In the genomic region with DNA sequence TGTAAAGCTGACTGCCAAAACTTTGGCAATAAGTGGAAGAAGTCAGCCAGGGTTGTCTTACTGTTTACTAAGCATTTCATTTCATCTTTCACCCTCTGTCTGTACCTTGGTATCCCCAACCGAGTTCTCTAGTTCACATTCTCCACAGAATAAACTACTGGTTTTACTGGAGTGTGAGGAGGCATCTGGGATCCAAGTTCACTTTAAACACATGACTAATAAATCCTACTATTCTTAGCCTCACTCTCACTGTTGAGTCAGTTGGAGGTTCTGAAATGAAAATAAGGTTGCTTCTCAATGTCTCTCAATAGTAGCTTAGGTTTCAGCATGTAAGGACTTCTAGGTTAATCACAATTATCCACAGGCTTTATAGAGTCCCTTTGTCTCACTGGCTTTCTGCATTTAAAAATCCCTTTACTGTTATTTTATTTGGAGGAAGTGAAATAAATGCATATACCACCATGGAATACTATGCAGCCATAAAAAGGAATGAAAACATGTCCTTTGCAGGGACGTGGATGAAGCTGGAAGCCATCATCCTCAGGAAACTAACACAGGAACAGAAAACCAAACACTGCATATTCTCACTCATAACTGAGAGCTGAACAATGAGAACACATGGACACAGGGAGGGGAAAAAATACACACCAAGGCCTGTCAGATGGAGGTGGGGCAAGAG, we compare ENCODE assay signal across 17 cellular contexts.
DNase-seq lines count a peak whose midpoint lies in the region; ATAC-seq, FAIRE-seq and TF ChIP-seq lines count a peak whose summit lies in the region.
"Had no signal": no experiment of that assay in that cellular context is flagged by ENCODE, and none has a peak within 500 bp of the region (broad histone marks: within the 10 kb centered on the region; RNA-seq: fewer than 3 reads in every experiment).

No MANE protein-coding gene starts in this region.

- TF ChIP-seq POLR2A in testis (IDR thresholded peaks at IDR 0.05), result no peak

- H3K36me3 ChIP-seq in small intestine (ENCODE audit: control insufficient read depth in 2 of 2, insufficient read depth in 2 of 2, low read length in 2 of 2) (no peaks in the 10 kb centered on the region), testis (ENCODE audit: low read depth, missing control alignments) (no peaks in the 10 kb centered on the region)

- H3K27ac ChIP-seq in small intestine (ENCODE audit: low read depth in 1 of 2, low read length in 1 of 2) (peak overlapping the region in 1 of 2 donors; percentile 77), testis (no peak overlapping the region)

- no peak overlapping the region for H3K4me3 Mint-ChIP-seq in activated T-helper 17 cell treated with anti-CD3 and anti-CD28 coated beads, Interleukin-2, amount 50 U/mL, for 72 hours
- H3K4me3 Mint-ChIP-seq in natural killer cell, result no peak overlapping the region
- H3K4me3 Mint-ChIP-seq: CD4-positive, CD25-positive, alpha-beta regulatory T cell; GM23338; nephron had no signal

- H3K9me3 Mint-ChIP-seq in activated T-helper 17 cell treated with anti-CD3 and anti-CD28 coated beads, Interleukin-2, amount 50 U/mL, for 72 hours, result peaks cover 4% of the 10 kb centered on the region
- peaks cover 0 to 2% of the 10 kb centered on the region in 2 donors for H3K9me3 Mint-ChIP-seq in natural killer cell

- no peak for DNase-seq in GM18507 (ENCODE audit: extremely low spot score, insufficient read length, low read depth)
- peak; percentile 54 for DNase-seq in fibroblast of the aortic adventitia (ENCODE audit: low read depth)
- peak; percentile 47 for DNase-seq in small intestine
- no peak for DNase-seq in superior temporal gyrus (ENCODE audit: extremely low spot score)
- no peak for DNase-seq in testis
- DNase-seq in natural killer cell, result no peak
- DNase-seq in GOT3 (lab: John Stamatoyannopoulos, UW), result no peak
- DNase-seq: activated effector memory CD4-positive, alpha-beta T cell treated with anti-CD3 and anti-CD28 coated beads, Interleukin-2, amount 50 U/mL, for 16 hours; CD4-positive, CD25-positive, alpha-beta regulatory T cell; DND-41; dorsolateral prefrontal cortex; NCI-H187; NCI-H510A treated with DMSO at 0.1 percent for 48 hours; stimulated activated CD4-positive, alpha-beta T cell treated with anti-CD3 and anti-CD28 coated beads, Interleukin-2, amount 100 ng/mL, for 24 hours had no signal

- ATAC-seq in activated T-helper 17 cell treated with anti-CD3 and anti-CD28 coated beads, Interleukin-2, amount 50 U/mL, for 72 hours (replicated peaks), result peak; percentile 45
- ATAC-seq in natural killer cell, result no peak
- ATAC-seq: GM23338 had no signal

- peak; percentile 62 for FAIRE-seq in GM18507 (lab: Jason Lieb, UNC)
- no peak for FAIRE-seq in small intestine (lab: Jason Lieb, UNC)

- H3K4me3 ChIP-seq in fibroblast of the aortic adventitia (ENCODE audit: low read depth, low read length) (no peak overlapping the region), small intestine (ENCODE audit: low read depth in 1 of 2, low read length in 2 of 2) (no peak overlapping the region), testis (no peak overlapping the region)
- H3K4me3 ChIP-seq: dorsolateral prefrontal cortex, GM23338 had no signal

- peak overlapping the region; percentile 29 for H3K27ac Mint-ChIP-seq in activated T-helper 17 cell treated with anti-CD3 and anti-CD28 coated beads, Interleukin-2, amount 50 U/mL, for 72 hours
- no peak overlapping the region for H3K27ac Mint-ChIP-seq in natural killer cell
- H3K27ac Mint-ChIP-seq: CD4-positive, CD25-positive, alpha-beta regulatory T cell; GM23338; nephron had no signal

- H3K27me3 ChIP-seq in small intestine (ENCODE audit: control insufficient read depth in 2 of 2, insufficient read depth in 2 of 2, low read length in 2 of 2), result no peaks in the 10 kb centered on the region
- H3K27me3 ChIP-seq in testis, result no peaks in the 10 kb centered on the region

- no peaks in the 10 kb centered on the region for H3K36me3 Mint-ChIP-seq in activated T-helper 17 cell treated with anti-CD3 and anti-CD28 coated beads, Interleukin-2, amount 50 U/mL, for 72 hours (ENCODE audit: low read depth)
- H3K36me3 Mint-ChIP-seq in natural killer cell, result no peaks in the 10 kb centered on the region
- H3K36me3 Mint-ChIP-seq: CD4-positive, CD25-positive, alpha-beta regulatory T cell had no signal

- H3K4me1 Mint-ChIP-seq in activated T-helper 17 cell treated with anti-CD3 and anti-CD28 coated beads, Interleukin-2, amount 50 U/mL, for 72 hours, result no peaks in the 10 kb centered on the region
- peaks cover 0 to 4% of the 10 kb centered on the region in 2 donors for H3K4me1 Mint-ChIP-seq in natural killer cell
- H3K4me1 Mint-ChIP-seq: CD4-positive, CD25-positive, alpha-beta regulatory T cell had no signal

- no peak for TF ChIP-seq CTCF in fibroblast of the aortic adventitia (IDR thresholded peaks at IDR 0.05; ENCODE audit: insufficient read depth, low read length)
- no peak for TF ChIP-seq CTCF in testis (IDR thresholded peaks at IDR 0.05)
- TF ChIP-seq CTCF in natural killer cell (IDR thresholded peaks at IDR 0.05), result no peak

- no peaks in the 10 kb centered on the region for H3K9me3 ChIP-seq in small intestine (ENCODE audit: control insufficient read depth, low read depth)
- no peaks in the 10 kb centered on the region for H3K9me3 ChIP-seq in testis

- H3K27me3 Mint-ChIP-seq in activated T-helper 17 cell treated with anti-CD3 and anti-CD28 coated beads, Interleukin-2, amount 50 U/mL, for 72 hours, result peaks cover 9% of the 10 kb centered on the region
- peaks cover 6 to 10% of the 10 kb centered on the region in 2 donors for H3K27me3 Mint-ChIP-seq in natural killer cell (ENCODE audit: low read depth in 2 of 2)

- 62 to 76% (median 76%) methylated on average over 2 of the region's 2 CpGs for WGBS in small intestine, 3 donors
- 92 to 93% methylated on average over 2 of the region's 2 CpGs for WGBS in testis, 2 donors

- intact Hi-C loops in testis (cut with DNase I; ENCODE audit: low total_unique reads) (no loop called here), natural killer cell (cut with micrococcal nuclease) (no loop called here)

- H3K4me1 ChIP-seq in small intestine (ENCODE audit: control insufficient read depth in 2 of 2, insufficient read depth in 1 of 2, low read depth in 1 of 2, low read length in 1 of 2) (peaks cover 5 to 14% of the 10 kb centered on the region in 2 donors), testis (peaks cover 30% of the 10 kb centered on the region)

Comparison
In these comparisons a context has a peak if more than half of its experiments do, and no peak if none do; other contexts are left out.
1. DNase-seq: peak in fibroblast of the aortic adventitia (single experiment) and small intestine (single experiment); none in GM18507 (single experiment), superior temporal gyrus (single experiment), testis (single experiment), natural killer cell (single experiment) and GOT3 (single experiment).